In the genomic region with DNA sequence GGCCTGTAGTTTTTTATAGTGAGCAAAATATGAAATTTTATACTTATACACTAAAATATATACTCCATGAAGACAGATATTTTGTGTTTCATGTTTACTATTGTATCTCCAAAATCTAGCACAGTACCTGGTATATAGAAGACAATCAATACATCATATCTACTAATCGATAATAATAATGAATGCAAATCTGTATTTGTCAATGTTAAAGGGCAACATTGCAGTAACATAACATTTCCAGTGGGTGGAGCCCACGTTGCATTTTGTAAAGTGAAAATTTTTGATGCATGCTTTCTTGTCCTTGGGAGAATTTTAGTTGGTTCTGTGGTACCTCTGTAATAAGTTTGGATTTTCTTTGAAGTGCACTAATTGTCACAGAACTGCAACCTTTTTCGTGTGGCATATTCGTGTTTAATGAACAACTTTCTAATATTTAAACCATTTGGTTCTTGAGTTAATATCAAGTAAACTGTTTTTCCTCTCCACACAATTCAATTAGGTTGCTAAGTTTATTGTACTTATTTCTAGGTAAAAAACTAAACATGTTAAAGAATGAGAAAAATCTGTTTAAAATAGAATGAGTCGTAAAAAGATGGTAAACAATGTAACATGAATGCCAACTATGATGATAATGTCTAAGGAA, we compare ENCODE assay signal across 8 cellular contexts. TPM values are rescaled to one million over a fixed set of nuclear protein-coding genes. Genes with fewer than 3 reads are reported as not detected.
DNase-seq lines count a peak whose midpoint lies in the region; FAIRE-seq and TF ChIP-seq lines count a peak whose summit lies in the region.

No MANE protein-coding gene starts in this region.

- no peaks in the 10 kb centered on the region for H3K27me3 Mint-ChIP-seq in Calu3 (ENCODE audit: unreplicated experiment)

- H3K27me3 ChIP-seq in parathyroid adenoma (ENCODE audit: control insufficient read depth, insufficient read depth, low read length), result no peaks in the 10 kb centered on the region

- TF ChIP-seq CTCF in Calu3 (IDR thresholded peaks at IDR 0.05; ENCODE audit: unreplicated experiment), result peak; percentile 79
- TF ChIP-seq CTCF in parathyroid adenoma (IDR thresholded peaks at IDR 0.05), result peak; percentile 88

- H3K4me1 ChIP-seq in parathyroid adenoma, result no peaks in the 10 kb centered on the region

- H3K36me3 ChIP-seq in parathyroid adenoma (ENCODE audit: control insufficient read depth, insufficient read depth, low read length), result no peaks in the 10 kb centered on the region

- H3K27ac Mint-ChIP-seq in Calu3 (ENCODE audit: unreplicated experiment), result no peak overlapping the region

- H3K9me3 ChIP-seq in parathyroid adenoma (ENCODE audit: control insufficient read depth, low read length), result no peaks in the 10 kb centered on the region

- H2AFZ ChIP-seq in parathyroid adenoma, result no peak overlapping the region

- BruUV-seq in Calu3 (replicated peaks; lab: Mats Ljungman, UMichigan), result no TSS peak

- CTCF ChIA-PET in Calu3 (lab: Charles Lee), result no interaction called here

- no peak overlapping the region for H3K27ac ChIP-seq in parathyroid adenoma

- no peaks in the 10 kb centered on the region for H3K79me2 ChIP-seq in parathyroid adenoma

- H3K4me3 Mint-ChIP-seq in Calu3 (ENCODE audit: low read depth, unreplicated experiment), result no peak overlapping the region

- no peak overlapping the region for H3K4me3 ChIP-seq in parathyroid adenoma (ENCODE audit: low read depth, low read length)

- H3K4me2 ChIP-seq in parathyroid adenoma (ENCODE audit: low read length), result no peak overlapping the region

- no peaks in the 10 kb centered on the region for H3K9me3 Mint-ChIP-seq in Calu3 (ENCODE audit: low read depth, unreplicated experiment)

- no peak overlapping the region for H3K9ac ChIP-seq in parathyroid adenoma

- H3K4me1 Mint-ChIP-seq in Calu3 (ENCODE audit: low read depth, unreplicated experiment), result peaks cover 7% of the 10 kb centered on the region

- peak; percentile 74 for FAIRE-seq in GM19239 (lab: Jason Lieb, UNC)

- intact Hi-C loops in Calu3 (cut with micrococcal nuclease; ENCODE audit: unreplicated experiment), result loop anchor here (1.0 kb wide), 2 partner anchors 173 to 699 kb away; no protein-coding TSS in a partner anchor

- H3K36me3 Mint-ChIP-seq in Calu3 (ENCODE audit: insufficient read depth, unreplicated experiment), result no peaks in the 10 kb centered on the region

- DNase-seq in Calu3, result peak; percentile 34
- no peak for DNase-seq in GM19239 (ENCODE audit: insufficient read length, low spot score)
- DNase-seq in NCI-H748 (lab: John Stamatoyannopoulos, UW; ENCODE audit: unreplicated experiment), result peak; percentile 40
- peak; percentile 10 to 41 for DNase-seq in dermis microvascular lymphatic vessel endothelial cell (ENCODE audit: low read depth in 2 of 2)
- no peak for DNase-seq in ecto neural progenitor cell (ENCODE audit: low spot score)
- no peak for DNase-seq in activated effector memory CD4-positive, alpha-beta T cell treated with Interleukin-2 at 50 U/mL for 16 hours
- DNase-seq in NCI-H187 treated with DMSO at 0.1 percent for 48 hours (lab: John Stamatoyannopoulos, UW), result no peak

RNA-seq across cellular contexts. Expression of a gene that starts 47.4 kb away (rescaled TPM):
- 0.66 and 0.98 TPM in 2 replicates for total RNA-seq in Calu3 (2022)
- not detected in 2 replicates for total RNA-seq in dermis microvascular lymphatic vessel endothelial cell

Comparison
In these comparisons a context has a peak if more than half of its experiments do, and no peak if none do; other contexts are left out.
1. DNase-seq: peak in Calu3 (single experiment), NCI-H748 (single experiment) and dermis microvascular lymphatic vessel endothelial cell (2 of 2); none in GM19239 (single experiment), ecto neural progenitor cell (single experiment), activated effector memory CD4-positive, alpha-beta T cell treated with Interleukin-2 at 50 U/mL for 16 hours (single experiment) and NCI-H187 treated with DMSO at 0.1 percent for 48 hours (single experiment).